ENCODE assay signal across 8 cellular contexts in the genomic region with DNA sequence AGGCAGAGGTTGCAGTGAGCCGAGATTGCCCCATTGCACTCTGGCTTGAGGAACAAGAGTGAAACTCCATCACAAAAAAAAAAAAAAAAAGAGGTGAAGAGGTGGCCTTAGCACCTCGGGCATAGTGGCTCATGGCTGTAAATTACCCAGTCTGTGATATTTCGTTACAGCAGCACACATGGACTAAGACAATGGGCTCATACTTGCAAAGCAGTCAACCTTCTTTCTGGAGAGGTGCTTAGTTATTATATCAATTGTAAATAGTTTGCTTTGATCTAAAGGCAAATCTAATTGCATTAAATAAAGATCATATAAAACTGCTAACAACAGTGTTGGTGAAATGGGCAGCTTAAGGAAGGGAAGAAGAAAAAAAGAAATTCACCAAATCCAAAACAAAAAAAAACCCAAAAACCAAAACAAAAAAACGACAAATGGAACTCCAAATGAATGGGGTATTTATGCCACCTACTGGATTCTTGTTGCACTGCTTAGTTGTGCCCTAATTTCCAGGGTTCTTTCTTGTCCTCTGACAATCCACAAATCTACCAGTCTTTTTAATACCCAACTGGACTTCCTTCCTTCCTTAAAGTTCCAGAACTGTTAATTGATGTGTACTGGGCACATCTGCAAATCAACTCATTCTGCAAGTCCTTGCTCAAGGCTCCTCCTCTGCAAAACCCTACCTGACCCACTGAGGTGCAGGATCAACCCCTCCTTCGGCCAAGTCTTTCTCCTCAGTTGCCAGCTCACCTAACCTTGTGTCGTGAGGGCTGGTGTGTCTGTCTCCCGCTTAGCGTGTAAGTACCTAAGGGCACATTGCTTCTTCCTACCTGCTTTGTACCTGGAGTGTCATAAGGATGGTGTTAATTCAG. TPM values are rescaled to one million over a fixed set of nuclear protein-coding genes. Genes with fewer than 3 reads are reported as not detected.
DNase-seq lines count a peak whose midpoint lies in the region; ATAC-seq and TF ChIP-seq lines count a peak whose summit lies in the region.

No MANE protein-coding gene starts in this region.

- H3K23ac ChIP-seq in mesendoderm (ENCODE audit: low read length), result no peak overlapping the region

- no peak overlapping the region for H3K4me3 ChIP-seq in BJ (ENCODE audit: low read depth, low read length)
- no peak overlapping the region for H3K4me3 ChIP-seq in mesendoderm (ENCODE audit: low read length)
- no peak overlapping the region for H3K4me3 ChIP-seq in MG63

- no peak overlapping the region for H3K27ac ChIP-seq in mesendoderm (ENCODE audit: low read depth, low read length)

- H3K36me3 ChIP-seq in BJ (ENCODE audit: control insufficient read depth, insufficient read depth, low read length), result no peaks in the 10 kb centered on the region
- no peaks in the 10 kb centered on the region for H3K36me3 ChIP-seq in mesendoderm (ENCODE audit: control insufficient read depth, insufficient read depth, low read length)
- H3K36me3 ChIP-seq in MG63, result no peaks in the 10 kb centered on the region

- H3K27me3 ChIP-seq in BJ (ENCODE audit: control insufficient read depth, insufficient read depth, low read length) (no peaks in the 10 kb centered on the region), mesendoderm (ENCODE audit: insufficient read depth, low read length, poor library complexity) (no peaks in the 10 kb centered on the region), MG63 (no peaks in the 10 kb centered on the region)

- TF ChIP-seq CTCF in BJ (IDR thresholded peaks at IDR 0.05; ENCODE audit: insufficient read depth, low read depth, low read length) (peak; percentile 74), GM20000 (IDR thresholded peaks at IDR 0.05; ENCODE audit: extremely low read depth, missing control alignments) (peak; percentile 24)

- H3K9ac ChIP-seq in mesendoderm (ENCODE audit: low read length), result no peak overlapping the region

- no peak overlapping the region for H4K5ac ChIP-seq in mesendoderm (ENCODE audit: low read length)

- CTCF ChIA-PET in BJ (lab: Yijun Ruan, JAX), result interaction anchor here (0.8 to 2.1 kb wide), 4 partner anchors 31 to 420 kb away, joined by 3 to 8 read pairs (median 6); no protein-coding TSS in a partner anchor

- POLR2A ChIA-PET in BJ (lab: Charles Lee), result interaction anchor here (0.6 kb wide), 1 partner anchor 185 kb away, joined by 6 read pairs; no protein-coding TSS in a partner anchor

- no peaks in the 10 kb centered on the region for H3K79me2 ChIP-seq in mesendoderm (ENCODE audit: control insufficient read depth, insufficient read depth, low read length)

- no peaks in the 10 kb centered on the region for H3K4me1 ChIP-seq in mesendoderm (ENCODE audit: control insufficient read depth, low read depth, low read length)

- no CpG with 5 or more reads among the region's 8 CpGs for WGBS in mesendoderm (ENCODE audit: extremely low coverage, insufficient coverage, low lambda C conversion rate)

- no peak overlapping the region for H4K8ac ChIP-seq in mesendoderm (ENCODE audit: low read depth, low read length)

- no peak overlapping the region for H2BK120ac ChIP-seq in mesendoderm (ENCODE audit: low read depth, low read length)

- no peak overlapping the region for H3K4ac ChIP-seq in mesendoderm (ENCODE audit: low read depth, low read length)

- H3K9me3 ChIP-seq in MG63, result no peaks in the 10 kb centered on the region

- no peak overlapping the region for H3K4me2 ChIP-seq in mesendoderm (ENCODE audit: low read length)

- H2BK5ac ChIP-seq in mesendoderm (ENCODE audit: low read length), result no peak overlapping the region

- no peak overlapping the region for H3K18ac ChIP-seq in mesendoderm (ENCODE audit: low read length)

- H3K79me1 ChIP-seq in mesendoderm (ENCODE audit: low read length), result no peaks in the 10 kb centered on the region

- ATAC-seq in HG03045 (IDR thresholded peaks at IDR 0.05; ENCODE audit: unreplicated experiment), result no peak

- no peak overlapping the region for H3K56ac ChIP-seq in mesendoderm (ENCODE audit: low read length)

- H2AK5ac ChIP-seq in mesendoderm (ENCODE audit: low read length), result no peak overlapping the region

- no peak overlapping the region for H2BK15ac ChIP-seq in mesendoderm (replicated peaks; ENCODE audit: low read depth)

- DNase-seq in BJ (ENCODE audit: low read depth), result no peak
- DNase-seq in GM20000 (ENCODE audit: low spot score), result peak; percentile 50
- peak; percentile 15 for DNase-seq in NCI-H82 treated with DMSO at 0.1 percent for 48 hours (lab: John Stamatoyannopoulos, UW; ENCODE audit: unreplicated experiment)
- DNase-seq in dermis blood vessel endothelial cell, result peak; percentile 69
- DNase-seq in mesendoderm, result peak; percentile 52
- DNase-seq in MG63, result no peak
- no peak for DNase-seq in NCI-H1436 treated with DMSO at 0.1 percent for 48 hours (lab: John Stamatoyannopoulos, UW)

RNA-seq across cellular contexts. Expression of a gene that starts 35.0 kb away (rescaled TPM):
- polyA plus RNA-seq in BJ (2011; rRNA removed), result not detected in 2 replicates
- not detected in 2 replicates for polyA minus RNA-seq in BJ (2011; rRNA and poly(A)+ RNA removed)
- not detected in 2 replicates for total RNA-seq in dermis blood vessel endothelial cell
- 0.81 TPM for polyA plus RNA-seq in mesendoderm (2013, experiment 1 of 2)
- 0.99 TPM for polyA plus RNA-seq in mesendoderm (2013, experiment 2 of 2)
- total RNA-seq in MG63 (2014; rRNA removed; shearing (Covaris generic); ENCODE audit: low replicate concordance), result not detected in 2 replicates

Comparison
In these comparisons a context has a peak if more than half of its experiments do, and no peak if none do; other contexts are left out.
1. DNase-seq: peak in GM20000 (single experiment), NCI-H82 treated with DMSO at 0.1 percent for 48 hours (single experiment), dermis blood vessel endothelial cell (single experiment) and mesendoderm (single experiment); none in BJ (single experiment), MG63 (single experiment) and NCI-H1436 treated with DMSO at 0.1 percent for 48 hours (single experiment).